21 cellular contexts compared by ENCODE assay signal in genomic region chr10:87090779-87091178, GRCh38. TPM values are rescaled to one million over a fixed set of nuclear protein-coding genes. Genes with fewer than 3 reads are reported as not detected.
A peak's percentile ranks its signal among the peaks of the same experiment; 100 is the strongest.
DNase-seq lines count a peak whose midpoint lies in the region; ATAC-seq, FAIRE-seq and TF ChIP-seq lines count a peak whose summit lies in the region.
"Had no signal": no experiment of that assay in that cellular context is flagged by ENCODE, and none has a peak within 500 bp of the region (broad histone marks: within the 10 kb centered on the region; RNA-seq: fewer than 3 reads in every experiment).

No MANE protein-coding gene starts in this region.

- peaks cover 30% of the 10 kb centered on the region for H4K20me1 ChIP-seq in DOHH2 (ENCODE audit: control insufficient read depth, insufficient read depth, low read depth, low read length)
- peaks cover 17% of the 10 kb centered on the region for H4K20me1 ChIP-seq in SU-DHL-6 (ENCODE audit: low read depth, low read length)
- peaks cover 29% of the 10 kb centered on the region for H4K20me1 ChIP-seq in neural progenitor cell (ENCODE audit: low read depth)

- no peak for TF ChIP-seq POLR2A in esophagus squamous epithelium (IDR thresholded peaks at IDR 0.05)

- H3K4me2 ChIP-seq in DOHH2 (ENCODE audit: low read length) (peak overlapping the region; percentile 76), SU-DHL-6 (ENCODE audit: low read depth, low read length, poor library complexity, severe bottlenecking) (peak overlapping the region; percentile 99), neural progenitor cell (peak overlapping the region; percentile 90)

- H3K9ac ChIP-seq in SU-DHL-6 (ENCODE audit: low read length): no peak overlapping the region
- no peak overlapping the region for H3K9ac ChIP-seq in neural progenitor cell

- H3K27ac Mint-ChIP-seq in neural progenitor cell: no peak overlapping the region
- H3K27ac Mint-ChIP-seq: T-helper 1 cell treated with Interleukin-12 subunit alpha and Interleukin-12 subunit beta and Interleukin-4 antibody, amounts not matched to agents 30 μg/mL and 1 μg/mL, for 36 hours had no signal

- WGBS in esophagus squamous epithelium, 2 donors: 54 to 62% methylated on average over 4 of the region's 4 CpGs

- H3K27me3 ChIP-seq in DOHH2 (ENCODE audit: control insufficient read depth, low read length) (no peaks in the 10 kb centered on the region), SU-DHL-6 (ENCODE audit: low read length) (no peaks in the 10 kb centered on the region), esophagus squamous epithelium (no peaks in the 10 kb centered on the region), neural progenitor cell (no peaks in the 10 kb centered on the region)
- H3K27me3 ChIP-seq: heart left ventricle had no signal

- H3K36me3 ChIP-seq in DOHH2 (ENCODE audit: control insufficient read depth, low read length) (peaks cover 59% of the 10 kb centered on the region), SU-DHL-6 (ENCODE audit: low read length) (peaks cover 27% of the 10 kb centered on the region; the same call in 1 of the 2 replicates), esophagus squamous epithelium (peaks cover 0 to 18% (median 0%) of the 10 kb centered on the region in 3 donors), neural progenitor cell (peaks cover 7% of the 10 kb centered on the region)

- H3K36me3 Mint-ChIP-seq in neural progenitor cell: peaks cover 28% of the 10 kb centered on the region

- no peaks in the 10 kb centered on the region for H3K9me3 Mint-ChIP-seq in neural progenitor cell
- H3K9me3 Mint-ChIP-seq: mesothelial cell of epicardium; T-helper 1 cell treated with Interleukin-12 subunit alpha and Interleukin-12 subunit beta and Interleukin-4 antibody, amounts not matched to agents 30 μg/mL and 1 μg/mL, for 36 hours had no signal

- intact Hi-C loops in esophagus squamous epithelium (cut with DNase I): loop anchor here (5.0 kb wide), 1 partner anchor 118 kb away; no protein-coding TSS in a partner anchor

- TF ChIP-seq CTCF in DOHH2 (IDR thresholded peaks at IDR 0.05; ENCODE audit: low read depth, low read length, poor library complexity, severe bottlenecking): no peak
- TF ChIP-seq CTCF in SU-DHL-6 (IDR thresholded peaks at IDR 0.05; ENCODE audit: insufficient read depth, low read length, poor library complexity, severe bottlenecking): no peak
- TF ChIP-seq CTCF in esophagus squamous epithelium (IDR thresholded peaks at IDR 0.05): no peak
- no peak for TF ChIP-seq CTCF in neural progenitor cell (IDR thresholded peaks at IDR 0.05)

- H3K4me3 ChIP-seq in DOHH2 (ENCODE audit: low read length) (peak overlapping the region; percentile 89), SU-DHL-6 (ENCODE audit: insufficient read depth, low read length, poor library complexity, severe bottlenecking) (no peak overlapping the region), esophagus squamous epithelium (no peak overlapping the region), neural progenitor cell (peak overlapping the region; percentile 81)

- FAIRE-seq in HTR-8/SVneo (lab: Jason Lieb, UNC): no peak
- FAIRE-seq: colon had no signal

- no peaks in the 10 kb centered on the region for H3K9me3 ChIP-seq in DOHH2 (ENCODE audit: control insufficient read depth, insufficient read depth, low read length)
- no peaks in the 10 kb centered on the region for H3K9me3 ChIP-seq in SU-DHL-6 (ENCODE audit: insufficient read depth, low read length)
- no peaks in the 10 kb centered on the region for H3K9me3 ChIP-seq in esophagus squamous epithelium
- no peaks in the 10 kb centered on the region for H3K9me3 ChIP-seq in neural progenitor cell (ENCODE audit: low read depth)
- H3K9me3 ChIP-seq: heart left ventricle had no signal

- no peaks in the 10 kb centered on the region for H3K27me3 Mint-ChIP-seq in neural progenitor cell (ENCODE audit: insufficient read depth, low read depth)

- H3K4me3 Mint-ChIP-seq in neural progenitor cell: no peak overlapping the region

- no peak overlapping the region for H2AFZ ChIP-seq in SU-DHL-6 (ENCODE audit: low read depth, low read length, severe bottlenecking)
- H2AFZ ChIP-seq in neural progenitor cell (replicated peaks): no peak overlapping the region

- H3K9me2 ChIP-seq in DOHH2 (replicated peaks; ENCODE audit: control insufficient read depth, low read length): no peaks in the 10 kb centered on the region
- H3K9me2 ChIP-seq in SU-DHL-6 (replicated peaks; ENCODE audit: insufficient read depth, low read length): no peaks in the 10 kb centered on the region

- no peak for ATAC-seq in SK-N-SH treated with all-trans-retinoic acid at 6 μM for 48 hours
- ATAC-seq: esophagus mucosa, heart left ventricle, right cardiac atrium had no signal

- DNase-seq in esophagus squamous epithelium (lab: John Stamatoyannopoulos, UW): no peak
- peak; percentile 62 for DNase-seq in neural progenitor cell (ENCODE audit: low spot score)
- no peak for DNase-seq in stimulated activated CD4-positive, alpha-beta T cell treated with anti-CD3 and anti-CD28 coated beads, Interleukin-4, amount 100 ng/mL, for 1 hour
- DNase-seq in H4 (ENCODE audit: low spot score): no peak
- no peak for DNase-seq in HTR-8/SVneo (ENCODE audit: insufficient read length, low spot score)
- DNase-seq: activated CD4-positive, CD25-positive, alpha-beta regulatory T cell treated with anti-CD3 and anti-CD28 coated beads, Interleukin-2, amount 50 U/mL, for 72 hours; amygdala; COR-L47; heart left ventricle; NCI-H187; NCI-H446; right cardiac atrium; Right ventricle myocardium superior; stimulated activated CD4-positive, alpha-beta T cell treated with anti-CD3 and anti-CD28 coated beads, Interleukin-1b, Interleukin-23, amount 100 ng/mL, for 48 hours had no signal

- no peaks in the 10 kb centered on the region for H3F3A ChIP-seq in DOHH2 (ENCODE audit: control insufficient read depth, insufficient read depth)
- H3F3A ChIP-seq in SU-DHL-6 (ENCODE audit: insufficient read depth): peaks cover 14% of the 10 kb centered on the region; the same call in 1 of the 2 replicates
- peaks cover 31% of the 10 kb centered on the region for H3F3A ChIP-seq in neural progenitor cell (ENCODE audit: low read depth)

- H3K27ac ChIP-seq in DOHH2 (ENCODE audit: low read depth, low read length) (no peak overlapping the region), SU-DHL-6 (ENCODE audit: low read depth, low read length) (no peak overlapping the region), esophagus squamous epithelium (peak overlapping the region in 3 of 4 donors; percentile 94 to 100 (median 99)), neural progenitor cell (no peak overlapping the region)
- H3K27ac ChIP-seq: heart left ventricle had no signal

- H3K79me2 ChIP-seq in DOHH2 (ENCODE audit: control insufficient read depth, low read length) (peaks cover 92% of the 10 kb centered on the region), SU-DHL-6 (ENCODE audit: insufficient read depth, low read length) (peaks cover 85% of the 10 kb centered on the region), neural progenitor cell (ENCODE audit: low read depth) (peaks cover 91% of the 10 kb centered on the region)

- H3K4me1 ChIP-seq in DOHH2 (ENCODE audit: control insufficient read depth, low read length) (peaks cover 30% of the 10 kb centered on the region), esophagus squamous epithelium (peaks cover 10 to 47% (median 17%) of the 10 kb centered on the region in 3 donors), neural progenitor cell (peaks cover 26% of the 10 kb centered on the region)

- peaks cover 42% of the 10 kb centered on the region for H3K4me1 Mint-ChIP-seq in neural progenitor cell

TF ChIP-seq in SK-N-SH treated with all-trans-retinoic acid at 6 μM for 48 hours, 23 proteins besides CTCF, POLR2A, EP300 and RAD21 (continues in another document):
- TF ChIP-seq RARB (CRISPR knock-in tag; IDR thresholded peaks at IDR 0.05) (no peak), ZFP3 (CRISPR knock-in tag; IDR thresholded peaks at IDR 0.05) (no peak), ZNF8 (CRISPR knock-in tag; IDR thresholded peaks at IDR 0.05) (no peak), TSHZ2 (CRISPR knock-in tag; IDR thresholded peaks at IDR 0.05) (no peak), GLIS3 (CRISPR knock-in tag; IDR thresholded peaks at IDR 0.05) (no peak), SNAI2 (CRISPR knock-in tag; IDR thresholded peaks at IDR 0.05) (no peak), CSDC2 (CRISPR knock-in tag; IDR thresholded peaks at IDR 0.05) (no peak), ISL1 (CRISPR knock-in tag; IDR thresholded peaks at IDR 0.05) (no peak), TCF4 (CRISPR knock-in tag; IDR thresholded peaks at IDR 0.05; ENCODE audit: borderline replicate concordance) (no peak), ZNF565 (CRISPR knock-in tag; conservative IDR thresholded peaks at IDR 0.05; ENCODE audit: low read depth) (no peak), ZC3H10 (CRISPR knock-in tag; IDR thresholded peaks at IDR 0.05) (no peak), BACH2 (CRISPR knock-in tag; IDR thresholded peaks at IDR 0.05; ENCODE audit: borderline replicate concordance) (no peak), TOX (CRISPR knock-in tag; IDR thresholded peaks at IDR 0.05; ENCODE audit: borderline replicate concordance) (no peak)

RNA-seq across cellular contexts. Expression of gene GLUD1, which starts 3.9 kb away (rescaled TPM):
- total RNA-seq in esophagus squamous epithelium (100 to 1,000 TPM; 114 to 204 (median 130) TPM), neural progenitor cell (ENCODE audit: low replicate concordance) (174 and 181 TPM in 2 replicates)
- 111 and 119 TPM in 2 replicates for total RNA-seq in H4 (2014; rRNA removed; shearing (Covaris generic))

RNA-seq across cellular contexts. Expression of gene SHLD2, which starts 4.2 kb away (rescaled TPM):
- total RNA-seq in esophagus squamous epithelium (10 to 100 TPM; 12.7 to 31.7 (median 21.5) TPM), neural progenitor cell (ENCODE audit: low replicate concordance) (26.1 and 40.8 TPM in 2 replicates)
- total RNA-seq in H4 (2014; rRNA removed; shearing (Covaris generic)): 16.7 and 17.2 TPM in 2 replicates

Comparison
In these comparisons a context has a peak if more than half of its experiments do, and no peak if none do; other contexts are left out.
1. H3K27ac ChIP-seq: peak in esophagus squamous epithelium (3 of 4); none in DOHH2 (single experiment), SU-DHL-6 (single experiment) and neural progenitor cell (single experiment).
2. H3K4me3 ChIP-seq: peak in DOHH2 (single experiment) and neural progenitor cell (single experiment); none in SU-DHL-6 (single experiment) and esophagus squamous epithelium (0 of 4).
3. Peak in every context shown above with its lines, with median percentiles within 50 percentile points of each other: H3K4me2 ChIP-seq.